Comparison of ENCODE assay signal across 35 cellular contexts in the genomic region with DNA sequence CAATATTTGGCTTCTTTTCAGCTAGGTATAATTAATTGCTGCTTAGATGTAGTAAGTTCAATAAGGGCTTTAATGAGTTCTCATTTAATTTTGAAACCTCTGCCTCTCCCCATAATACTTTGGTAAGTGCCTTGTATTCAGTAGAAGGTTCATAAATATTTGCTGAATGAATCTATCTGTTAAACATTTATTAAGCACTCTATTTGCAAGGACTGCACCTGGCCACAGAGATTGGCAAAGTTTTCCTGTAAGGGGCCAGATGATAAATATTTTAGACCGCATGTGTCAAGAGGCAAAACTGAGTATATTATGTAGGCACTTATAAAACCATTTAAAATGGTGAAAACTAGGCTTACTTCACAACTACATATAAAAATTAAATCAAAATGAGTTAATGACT. TPM values are rescaled to one million over a fixed set of nuclear protein-coding genes. Genes with fewer than 3 reads are reported as not detected.
"Had no signal": no experiment of that assay in that cellular context is flagged by ENCODE, and none has a peak within 500 bp of the region (broad histone marks: within the 10 kb centered on the region; RNA-seq: fewer than 3 reads in every experiment).

No MANE protein-coding gene starts in this region.

- ATAC-seq: activated CD4-positive, CD25-positive, alpha-beta regulatory T cell treated with anti-CD3 and anti-CD28 coated beads, Interleukin-2, amount 50 U/mL, for 24 hours; body of pancreas; gastrocnemius medialis; left colon; lower lobe of right lung; natural killer cell; stimulated activated memory B cell treated with anti-CD40 and anti-IgM and Interleukin-4, amounts not matched to agents 10 μg/mL and 1 μg/mL and 100 μg/mL, for 72 hours; stimulated activated naive CD8-positive, alpha-beta T cell treated with anti-CD3 and anti-CD28 coated beads, Interleukin-15, amount 100 ng/mL, for 72 hours had no signal

- H3K9me3 ChIP-seq: body of pancreas, gastrocnemius medialis, lower lobe of right lung, sigmoid colon, upper lobe of left lung, vagina had no signal

- H3K4me3 ChIP-seq: adrenal gland, body of pancreas, coronary artery, dorsolateral prefrontal cortex, gastrocnemius medialis, hepatocyte, lower lobe of right lung, sigmoid colon, upper lobe of left lung, vagina had no signal

- H3K36me3 ChIP-seq: adrenal gland, gastrocnemius medialis, lower lobe of right lung, sigmoid colon, upper lobe of left lung, vagina, WERI-Rb-1 had no signal

- H3K27me3 ChIP-seq: adrenal gland, body of pancreas, dorsolateral prefrontal cortex, gastrocnemius medialis, hepatocyte, sigmoid colon, upper lobe of left lung, vagina had no signal

- H3K4me1 ChIP-seq: adrenal gland, gastrocnemius medialis, lower lobe of right lung had no signal

- DNase-seq: activated CD4-positive, alpha-beta memory T cell treated with anti-CD3 and anti-CD28 coated beads for 36 hours; activated CD4-positive, alpha-beta T cell treated with anti-CD3 and anti-CD28 coated beads for 48 hours; activated CD8-positive, alpha-beta memory T cell treated with anti-CD3 and anti-CD28 coated beads, Interleukin-2, amount 50 U/mL, for 4 hours; activated effector memory CD4-positive, alpha-beta T cell treated with anti-CD3 and anti-CD28 coated beads, Interleukin-2, amount 50 U/mL, for 16 hours; activated naive CD4-positive, alpha-beta T cell treated with anti-CD3 and anti-CD28 coated beads for 36 hours; activated naive CD8-positive, alpha-beta T cell treated with anti-CD3 and anti-CD28 coated beads for 36 hours; activated T-cell treated with anti-CD3 and anti-CD28 coated beads, Interleukin-2, amount 50 U/mL, for 1 hour; adrenal gland; aorta; dorsolateral prefrontal cortex; effector memory CD4-positive, alpha-beta T cell; erythroblast; gastrocnemius medialis; left colon; lower lobe of right lung; mesendoderm; natural killer cell; sigmoid colon; small intestine; stimulated activated CD4-positive, alpha-beta T cell treated with anti-CD3 and anti-CD28 coated beads, Interleukin-4, amount 100 ng/mL, for 4 hours; stimulated activated CD8-positive, alpha-beta memory T cell treated with anti-CD3 and anti-CD28 coated beads, Interleukin-4, amount 100 ng/mL, for 48 hours; stimulated activated naive CD8-positive, alpha-beta T cell treated with anti-CD3 and anti-CD28 coated beads, Interleukin-15, amount 100 ng/mL, for 72 hours; substantia nigra; upper lobe of left lung; WERI-Rb-1 had no signal

- H3K27ac ChIP-seq: adrenal gland, body of pancreas, coronary artery, dorsolateral prefrontal cortex, gastrocnemius medialis, hepatocyte, lower lobe of right lung, sigmoid colon, upper lobe of left lung, vagina, WERI-Rb-1 had no signal

RNA-seq across cellular contexts. Expression of a gene that starts 19.0 kb away (rescaled TPM):
- total RNA-seq: activated CD4-positive, alpha-beta memory T cell treated with anti-CD3 and anti-CD28 coated beads for 36 hours; activated CD8-positive, alpha-beta memory T cell treated with anti-CD3 and anti-CD28 coated beads for 36 hours; activated naive CD4-positive, alpha-beta T cell treated with anti-CD3 and anti-CD28 coated beads for 36 hours; activated naive CD8-positive, alpha-beta T cell treated with anti-CD3 and anti-CD28 coated beads for 36 hours; activated T-helper 1 cell treated with anti-CD3 and anti-CD28 coated beads, Interleukin-12 subunit alpha, Interleukin-12 subunit beta, Interleukin-2, Interleukin-4 antibody, amounts not matched to agents 30 ng/mL and 10 ng/mL and 1 ng/mL, durations not matched to agents 14 hours and 24 hours and 36 hours; mononuclear cell; T-helper 1 cell treated with Interleukin-12 subunit alpha and Interleukin-12 subunit beta and Interleukin-4 antibody, amounts not matched to agents 30 ng/mL and 1 ng/mL, for 36 hours had no signal
